Comparison of ENCODE assay signal across 8 cellular contexts in the genomic region with DNA sequence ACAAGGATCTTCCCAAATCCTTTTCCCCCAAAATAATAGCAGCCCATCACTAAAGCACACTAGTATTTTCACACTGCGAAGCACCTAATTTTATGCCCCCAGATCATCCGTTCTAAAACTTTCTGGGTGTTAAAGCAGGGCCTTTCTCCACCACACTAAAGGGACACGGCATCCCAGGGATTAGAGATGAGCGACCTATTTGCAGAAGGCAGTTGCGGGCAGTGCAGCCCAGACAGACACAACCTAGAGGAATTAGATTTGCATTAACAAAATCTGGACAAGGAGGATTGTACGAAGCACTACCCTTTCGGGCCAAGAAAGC. TPM values are rescaled to one million over a fixed set of nuclear protein-coding genes. Genes with fewer than 3 reads are reported as not detected.
A peak's percentile ranks its signal among the peaks of the same experiment; 100 is the strongest.
DNase-seq lines count a peak whose midpoint lies in the region; ATAC-seq and TF ChIP-seq lines count a peak whose summit lies in the region.

No MANE protein-coding gene starts in this region.

- H3K36me3 Mint-ChIP-seq in T-helper 1 cell treated with Interleukin-12 subunit alpha and Interleukin-12 subunit beta and Interleukin-4 antibody, amounts not matched to agents 30 μg/mL and 1 μg/mL, for 36 hours (ENCODE audit: low read depth) = peaks cover 9% of the 10 kb centered on the region

- H3K27me3 Mint-ChIP-seq in T-helper 1 cell treated with Interleukin-12 subunit alpha and Interleukin-12 subunit beta and Interleukin-4 antibody, amounts not matched to agents 30 μg/mL and 1 μg/mL, for 36 hours (ENCODE audit: low read depth) = no peaks in the 10 kb centered on the region

- no peaks in the 10 kb centered on the region for H3K9me3 Mint-ChIP-seq in T-helper 1 cell treated with Interleukin-12 subunit alpha and Interleukin-12 subunit beta and Interleukin-4 antibody, amounts not matched to agents 30 μg/mL and 1 μg/mL, for 36 hours

- peak overlapping the region; percentile 92 for H3K27ac ChIP-seq in substantia nigra (ENCODE audit: low read depth, low read length, poor library complexity, severe bottlenecking)

- no peak for DNase-seq in T-helper 1 cell
- DNase-seq in adipocyte (ENCODE audit: low read depth) = no peak
- DNase-seq in kidney epithelial cell (ENCODE audit: low read depth) = no peak
- DNase-seq in substantia nigra (lab: John Stamatoyannopoulos, UW) = no peak
- DNase-seq in sciatic nerve (ENCODE audit: low spot score) = no peak
- no peak for DNase-seq in dedifferentiated amniotic fluid mesenchymal stem cell (ENCODE audit: extremely low spot score)
- DNase-seq in COLO668 (lab: John Stamatoyannopoulos, UW; ENCODE audit: unreplicated experiment) = no peak

- H3K9ac ChIP-seq in adipocyte (ENCODE audit: low read length) = peak overlapping the region; percentile 86

- peak overlapping the region; percentile 95 for H3K4me3 Mint-ChIP-seq in T-helper 1 cell treated with Interleukin-12 subunit alpha and Interleukin-12 subunit beta and Interleukin-4 antibody, amounts not matched to agents 30 μg/mL and 1 μg/mL, for 36 hours

- no peaks in the 10 kb centered on the region for H3K9me3 ChIP-seq in adipocyte (ENCODE audit: control insufficient read depth, low read length)

- peak overlapping the region; percentile 99 for H3K27ac Mint-ChIP-seq in T-helper 1 cell treated with Interleukin-12 subunit alpha and Interleukin-12 subunit beta and Interleukin-4 antibody, amounts not matched to agents 30 μg/mL and 1 μg/mL, for 36 hours

- H3K4me1 ChIP-seq in adipocyte (ENCODE audit: control insufficient read depth, insufficient read depth, low read length) = peaks cover 18% of the 10 kb centered on the region

- no peaks in the 10 kb centered on the region for H3K27me3 ChIP-seq in adipocyte (replicated peaks; ENCODE audit: control insufficient read depth, insufficient read depth, low read length)
- H3K27me3 ChIP-seq in kidney epithelial cell (ENCODE audit: control insufficient read depth, insufficient read depth, low read length) = no peaks in the 10 kb centered on the region

- TF ChIP-seq CTCF in kidney epithelial cell (IDR thresholded peaks at IDR 0.05; ENCODE audit: insufficient read depth, low read length, poor library complexity, severe bottlenecking) = no peak

- H3K4me3 ChIP-seq in adipocyte (ENCODE audit: low read length) = peak overlapping the region; percentile 98
- peak overlapping the region; percentile 72 for H3K4me3 ChIP-seq in kidney epithelial cell (ENCODE audit: low read depth, low read length)

- H3K4me1 Mint-ChIP-seq in T-helper 1 cell treated with Interleukin-12 subunit alpha and Interleukin-12 subunit beta and Interleukin-4 antibody, amounts not matched to agents 30 μg/mL and 1 μg/mL, for 36 hours (ENCODE audit: low read depth) = peaks cover 9% of the 10 kb centered on the region

- no peak for ATAC-seq in sciatic nerve

- intact Hi-C loops in sciatic nerve (cut with DNase I) = no loop called here

- H3K36me3 ChIP-seq in adipocyte (ENCODE audit: control insufficient read depth, insufficient read depth, low read length, severe bottlenecking) = peaks cover 11% of the 10 kb centered on the region
- no peaks in the 10 kb centered on the region for H3K36me3 ChIP-seq in kidney epithelial cell (ENCODE audit: control insufficient read depth, insufficient read depth, low read length)

RNA-seq across cellular contexts. Expression of gene OSGEPL1, which starts 0.4 kb away (rescaled TPM):
- total RNA-seq in kidney epithelial cell (6.8 and 9.0 TPM in 2 replicates), sciatic nerve (6.2 TPM)

RNA-seq across cellular contexts. Expression of gene ORMDL1, which starts 21.9 kb away (rescaled TPM):
- total RNA-seq in kidney epithelial cell (75.2 and 79.1 TPM in 2 replicates), sciatic nerve (52.9 TPM)

RNA-seq across cellular contexts. Expression of gene PMS1, which starts 22.1 kb away (rescaled TPM):
- total RNA-seq in kidney epithelial cell = 14.4 and 18.8 TPM in 2 replicates
- total RNA-seq in sciatic nerve = 27.5 TPM
